Comparison of ENCODE assay signal across 23 cellular contexts in the genomic region with DNA sequence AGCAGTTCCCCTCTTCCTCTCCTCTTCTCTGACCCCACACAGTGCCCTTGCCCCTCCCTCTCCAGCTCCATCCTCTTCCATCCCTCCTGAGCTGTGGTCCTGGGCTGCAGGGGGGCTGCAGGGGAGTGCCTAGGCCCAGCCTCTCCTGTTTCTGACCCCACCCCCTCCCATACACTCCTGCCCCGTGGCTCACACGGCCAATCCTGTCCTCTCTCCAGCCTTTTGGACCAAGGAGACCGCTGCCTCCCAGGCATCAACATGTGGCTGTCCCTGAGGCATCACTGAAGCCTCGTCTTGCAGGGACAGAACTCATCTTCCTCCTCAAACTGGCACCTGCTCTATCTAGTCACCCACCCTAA. TPM values are rescaled to one million over a fixed set of nuclear protein-coding genes. Genes with fewer than 3 reads are reported as not detected.
A peak's percentile ranks its signal among the peaks of the same experiment; 100 is the strongest.
DNase-seq lines count a peak whose midpoint lies in the region; ATAC-seq, FAIRE-seq and TF ChIP-seq lines count a peak whose summit lies in the region.
"Had no signal": no experiment of that assay in that cellular context is flagged by ENCODE, and none has a peak within 500 bp of the region (broad histone marks: within the 10 kb centered on the region; RNA-seq: fewer than 3 reads in every experiment).

No MANE protein-coding gene starts in this region.

- H3K9me3 Mint-ChIP-seq in neural progenitor cell, result no peaks in the 10 kb centered on the region

- BruUV-seq in K562 (replicated peaks; lab: Mats Ljungman, UMichigan), result no TSS peak

- H3K4me3 ChIP-seq in K562 (no peak overlapping the region), neural progenitor cell (no peak overlapping the region), aorta (ENCODE audit: low read length in 2 of 2) (no peak overlapping the region)
- H3K4me3 ChIP-seq: GM12878, skin epidermis, uterus had no signal

- FAIRE-seq in K562 (lab: Jason Lieb, UNC), result no peak
- FAIRE-seq: GM12878 had no signal

- H3K9me3 ChIP-seq in K562 (replicated peaks; ENCODE audit: control insufficient read depth, insufficient read depth, low read depth, low read length), result no peaks in the 10 kb centered on the region
- no peaks in the 10 kb centered on the region for H3K9me3 ChIP-seq in neural progenitor cell (ENCODE audit: low read depth)
- H3K9me3 ChIP-seq in aorta (ENCODE audit: control insufficient read depth, low read length), result no peaks in the 10 kb centered on the region
- H3K9me3 ChIP-seq: uterus had no signal

- peaks cover 5% of the 10 kb centered on the region for H3K9me1 ChIP-seq in K562 (ENCODE audit: control insufficient read depth, insufficient read depth, low read length)

- H3K27ac Mint-ChIP-seq in neural progenitor cell, result peak overlapping the region; percentile 42

- no peak for TF ChIP-seq RAD21 in K562 (CRISPR knock-in tag; conservative IDR thresholded peaks at IDR 0.05 in 1 of 2, IDR thresholded peaks at IDR 0.05 in 1 of 2)

- in situ Hi-C loops in K562 (cut with MboI), result no loop called here

- intact Hi-C loops in Right ventricle myocardium superior (cut with DNase I) (no loop called here), cardiac septum (cut with DNase I) (no loop called here), K562 (cut with micrococcal nuclease) (no loop called here), aorta (cut with DNase I) (no loop called here)

- H3K79me2 ChIP-seq in K562 (ENCODE audit: control insufficient read depth, insufficient read depth, low read length) (peaks cover 55% of the 10 kb centered on the region), neural progenitor cell (ENCODE audit: low read depth) (peaks cover 40% of the 10 kb centered on the region)

- H4K20me1 ChIP-seq in K562 (replicated peaks; ENCODE audit: control insufficient read depth, insufficient read depth, low read length) (peaks cover 13% of the 10 kb centered on the region; the same call in 1 of the 2 replicates), neural progenitor cell (ENCODE audit: low read depth) (peaks cover 45% of the 10 kb centered on the region)

- DNase-seq in Right ventricle myocardium superior (peak; percentile 33), cardiac septum (ENCODE audit: low spot score) (no peak), K562 (ENCODE audit: extremely low read depth in 1 of 4, low spot score in 3 of 4) (no peak), neural progenitor cell (ENCODE audit: low spot score) (peak; percentile 45), aorta (peak; percentile 27 to 32), SK-N-DZ (ENCODE audit: low spot score) (no peak), NCI-H446 (lab: John Stamatoyannopoulos, UW) (no peak)
- DNase-seq: activated CD4-positive, alpha-beta T cell treated with anti-CD3 and anti-CD28 coated beads, Interleukin-2, amount 50 U/mL, for 1 hour; activated CD8-positive, alpha-beta memory T cell treated with anti-CD3 and anti-CD28 coated beads, Interleukin-2, amount 50 U/mL, for 4 hours; activated effector memory CD4-positive, alpha-beta T cell treated with Interleukin-2 at 50 U/mL for 16 hours; COR-L47; mammary epithelial cell; NCI-H1092; NCI-H187; stimulated activated CD4-positive, alpha-beta T cell treated with anti-CD3 and anti-CD28 coated beads, Interleukin-1b, Interleukin-23, amount 100 ng/mL, for 48 hours; uterus had no signal

- H3K9ac ChIP-seq in K562 (ENCODE audit: insufficient read depth in 1 of 2, low read depth in 2 of 2, low read length in 2 of 2), result no peak overlapping the region
- no peak overlapping the region for H3K9ac ChIP-seq in neural progenitor cell

- H3K27me3 ChIP-seq in K562 (ENCODE audit: control insufficient read depth in 2 of 2, insufficient read depth in 2 of 2, low read length in 2 of 2) (no peaks in the 10 kb centered on the region), neural progenitor cell (no peaks in the 10 kb centered on the region), aorta (ENCODE audit: control insufficient read depth in 1 of 2, insufficient read depth in 2 of 2, low read length in 1 of 2) (no peaks in the 10 kb centered on the region)
- H3K27me3 ChIP-seq: uterus had no signal

- TF ChIP-seq POLR2A in K562 (conservative IDR thresholded peaks at IDR 0.05), result no peak

- TF ChIP-seq EP300 in K562 (IDR thresholded peaks at IDR 0.05; ENCODE audit: low read length), result no peak

- 92% methylated on average over 2 of the region's 4 CpGs for WGBS in K562 (ENCODE audit: insufficient coverage, low coverage, missing lambda C conversion rate)
- WGBS in aorta, 2 donors, result 68 to 74% methylated on average over 4 of the region's 4 CpGs

- H3K4me1 ChIP-seq in K562 (replicated peaks in 1 of 2; ENCODE audit: control insufficient read depth in 2 of 2, insufficient read depth in 2 of 2, low read length in 2 of 2) (peaks cover 10 to 34% of the 10 kb centered on the region in 2 experiments; a peak in 4 of 5 replicates), neural progenitor cell (peaks cover 14% of the 10 kb centered on the region), aorta (ENCODE audit: control insufficient read depth in 1 of 2, insufficient read depth in 2 of 2, low read length in 2 of 2) (peaks cover 0 to 2% of the 10 kb centered on the region in 2 donors)

- H3K27me3 Mint-ChIP-seq in neural progenitor cell (ENCODE audit: insufficient read depth, low read depth), result peaks cover 7% of the 10 kb centered on the region
- H3K27me3 Mint-ChIP-seq: B cell had no signal

- H3K36me3 ChIP-seq in K562 (ENCODE audit: control insufficient read depth, insufficient read depth, low read length) (peaks cover 88% of the 10 kb centered on the region; the same call in 1 of the 3 replicates), neural progenitor cell (no peaks in the 10 kb centered on the region), aorta (ENCODE audit: control insufficient read depth in 1 of 2, insufficient read depth in 2 of 2, low read length in 1 of 2) (peaks cover 0 to 10% of the 10 kb centered on the region in 2 donors)
- H3K36me3 ChIP-seq: uterus had no signal

- H2AFZ ChIP-seq in K562 (ENCODE audit: low read depth, low read length) (no peak overlapping the region), neural progenitor cell (replicated peaks) (no peak overlapping the region)

- H3K36me3 Mint-ChIP-seq in neural progenitor cell, result peaks cover 2% of the 10 kb centered on the region

- no peak for ATAC-seq in Right ventricle myocardium superior (ENCODE audit: poor library complexity)
- no peak for ATAC-seq in K562
- ATAC-seq in aorta (ENCODE audit: low FRiP score), result no peak
- no peak for ATAC-seq in HG02588 (IDR thresholded peaks at IDR 0.05; ENCODE audit: unreplicated experiment)
- ATAC-seq: GM12878 had no signal

- POLR2A ChIA-PET in K562 (lab: Yijun Ruan, JAX), result interaction anchor here (0.6 to 1.4 kb wide), 3 partner anchors 9 to 13 kb away, joined by 3 to 4 read pairs (median 4); no protein-coding TSS in a partner anchor

- CTCF ChIA-PET in K562 (lab: Yijun Ruan, JAX; ENCODE audit: low intra/inter-chr PET ratio), result no interaction called here

- H3K27ac ChIP-seq in K562 (ENCODE audit: extremely low read depth, low read depth, low read length) (no peak overlapping the region), neural progenitor cell (no peak overlapping the region), aorta (ENCODE audit: low read depth in 1 of 2, low read length in 2 of 2) (no peak overlapping the region)
- H3K27ac ChIP-seq: skin epidermis, uterus had no signal

- TF ChIP-seq CTCF in K562 (IDR thresholded peaks at IDR 0.05 in 2 of 3, conservative IDR thresholded peaks at IDR 0.05 in 1 of 3; ENCODE audit: insufficient read depth in 2 of 3, low read depth in 1 of 3, low read length in 3 of 3) (no peak), neural progenitor cell (IDR thresholded peaks at IDR 0.05) (no peak)

- H3K4me2 ChIP-seq in K562 (ENCODE audit: insufficient read depth, low read length) (no peak overlapping the region), neural progenitor cell (no peak overlapping the region)

- peaks cover 16% of the 10 kb centered on the region for H3K4me1 Mint-ChIP-seq in neural progenitor cell

- H3K4me3 Mint-ChIP-seq in neural progenitor cell, result no peak overlapping the region
- H3K4me3 Mint-ChIP-seq: B cell had no signal

- no peaks in the 10 kb centered on the region for H3F3A ChIP-seq in neural progenitor cell (ENCODE audit: low read depth)

RNA-seq across cellular contexts. Expression of a gene that starts 6.7 kb away (rescaled TPM):
- total RNA-seq in Right ventricle myocardium superior (175 TPM), cardiac septum (143 TPM), K562 (2014; rRNA removed) (63.0 and 94.0 TPM in 2 replicates), K562 (2014; rRNA removed; fragmentation: Illumina TruSeq; extraction: Trizol) (13.7 and 21.2 TPM in 2 replicates), K562 (2015; rRNA removed; fragmentation: Illumina TruSeq; extraction: Trizol) (33.2 and 34.8 TPM in 2 replicates), K562 (2021) (126 and 140 TPM in 2 replicates), neural progenitor cell (ENCODE audit: low replicate concordance) (6.8 and 25.3 TPM in 2 replicates), aorta (10 to 100 TPM; 33.5 to 35.1 TPM)
- total RNA-seq in K562 (2011; cell fraction: chromatin; rRNA removed; ENCODE audit: low replicate concordance), result 95.4 and 344 TPM in 2 replicates
- 211 and 238 TPM in 2 replicates for total RNA-seq in K562 (2011; cell fraction: nucleolus; rRNA removed)
- total RNA-seq in K562 (2011; cell fraction: nucleoplasm; rRNA removed), result 98.1 and 116 TPM in 2 replicates
- polyA plus RNA-seq in K562 (2011; rRNA removed) (15.3 and 40.1 TPM in 2 replicates), K562 (2014; fragmentation: Illumina TruSeq; extraction: Trizol) (71.2 and 88.2 TPM in 2 replicates), K562 (2014; fragmentation: Nextera tagmentation; extraction: Ambion mirVana) (under 1 TPM; 0.21 to 0.25 TPM), K562 (2014; rRNA removed) (72.8 and 73.4 TPM in 2 replicates), aorta (10 to 100 TPM; 17.3 to 23.6 TPM)
- 15.5 and 39.0 TPM in 2 replicates for polyA plus RNA-seq in K562 (2011; cell fraction: cytosol; rRNA removed)
- 204 and 334 TPM in 2 replicates for polyA plus RNA-seq in K562 (2011; cell fraction: nucleus; rRNA removed)
- 52.7 and 74.7 TPM in 2 replicates for polyA plus RNA-seq in K562 (2012)
- 12.6 and 14.7 TPM in 2 replicates for polyA minus RNA-seq in K562 (2011; rRNA and poly(A)+ RNA removed)
- polyA minus RNA-seq in K562 (2011; cell fraction: cytosol; rRNA and poly(A)+ RNA removed), result 49.7 and 59.2 TPM in 2 replicates
- polyA minus RNA-seq in K562 (2011; cell fraction: nucleus; rRNA and poly(A)+ RNA removed), result 57.4 and 59.4 TPM in 2 replicates
- polyA plus RNA-seq in SK-N-DZ (2014; cell fraction: cytosol; rRNA removed), result 56.5 and 59.8 TPM in 2 replicates
- 356 and 379 TPM in 2 replicates for polyA plus RNA-seq in SK-N-DZ (2014; cell fraction: nucleus; rRNA removed)

RNA-seq across cellular contexts. Expression of a gene that starts 44.6 kb away (rescaled TPM):
- total RNA-seq in Right ventricle myocardium superior (0.11 TPM), cardiac septum (0.13 TPM), K562 (2014; rRNA removed) (not detected in 2 replicates), K562 (2014; rRNA removed; fragmentation: Illumina TruSeq; extraction: Trizol) (not detected in 2 replicates), K562 (2015; rRNA removed; fragmentation: Illumina TruSeq; extraction: Trizol) (not detected in 2 replicates), K562 (2021) (not detected in 2 replicates), neural progenitor cell (ENCODE audit: low replicate concordance) (0.17 and 0.77 TPM in 2 replicates), aorta (under 1 TPM in 1 of 2 donors, not detected in 1; 0.18 TPM)
- total RNA-seq in K562 (2011; cell fraction: chromatin; rRNA removed; ENCODE audit: low replicate concordance), result not detected in 2 replicates
- total RNA-seq in K562 (2011; cell fraction: nucleolus; rRNA removed), result 0.13 TPM in 1 of 2 replicates, not detected in the other
- not detected in 2 replicates for total RNA-seq in K562 (2011; cell fraction: nucleoplasm; rRNA removed)
- polyA plus RNA-seq in K562 (2011; rRNA removed) (not detected in 2 replicates), K562 (2014; fragmentation: Illumina TruSeq; extraction: Trizol) (not detected in 2 replicates), K562 (2014; fragmentation: Nextera tagmentation; extraction: Ambion mirVana) (not detected), K562 (2014; rRNA removed) (not detected in 2 replicates), aorta (not detected)
- not detected in 2 replicates for polyA plus RNA-seq in K562 (2011; cell fraction: cytosol; rRNA removed)
- polyA plus RNA-seq in K562 (2011; cell fraction: nucleus; rRNA removed), result not detected in 2 replicates
- polyA plus RNA-seq in K562 (2012), result not detected in 2 replicates
- not detected in 2 replicates for polyA minus RNA-seq in K562 (2011; rRNA and poly(A)+ RNA removed)
- polyA minus RNA-seq in K562 (2011; cell fraction: cytosol; rRNA and poly(A)+ RNA removed), result not detected in 2 replicates
- not detected in 2 replicates for polyA minus RNA-seq in K562 (2011; cell fraction: nucleus; rRNA and poly(A)+ RNA removed)
- 4.1 and 5.3 TPM in 2 replicates for polyA plus RNA-seq in SK-N-DZ (2014; cell fraction: cytosol; rRNA removed)
- 3.3 and 4.9 TPM in 2 replicates for polyA plus RNA-seq in SK-N-DZ (2014; cell fraction: nucleus; rRNA removed)
- total RNA-seq: B cell, Daoy, GM12878, kidney epithelial cell, RPMI7951 had no signal
- polyA plus RNA-seq: GM12878 had no signal

Comparison
In these comparisons a context has a peak if more than half of its experiments do, and no peak if none do; other contexts are left out.
1. DNase-seq: peak in Right ventricle myocardium superior (single experiment), neural progenitor cell (single experiment) and aorta (2 of 2); none in cardiac septum (single experiment), K562 (0 of 4), SK-N-DZ (single experiment) and NCI-H446 (0 of 2).